17 cellular contexts compared by ENCODE assay signal in the genomic region with DNA sequence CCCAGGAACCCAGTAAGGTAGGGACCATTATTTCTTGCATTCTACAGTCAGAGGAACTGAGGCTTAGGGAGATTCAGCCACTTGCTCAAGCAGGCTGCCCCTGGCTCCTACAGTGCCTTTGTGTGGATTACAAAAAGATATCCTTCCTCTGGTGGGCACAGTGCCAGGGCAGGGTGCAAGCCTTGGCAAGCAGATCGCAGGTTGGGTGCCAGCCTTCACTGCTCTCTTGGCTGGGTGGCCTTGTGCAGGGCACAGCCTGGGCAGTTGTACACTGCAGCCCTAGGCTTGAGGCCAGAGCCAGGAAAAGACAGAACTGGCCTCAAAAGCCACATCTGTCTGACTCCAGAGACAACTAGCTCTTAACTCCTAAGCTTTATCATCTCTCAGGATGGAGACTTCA. TPM values are rescaled to one million over a fixed set of nuclear protein-coding genes. Genes with fewer than 3 reads are reported as not detected.
DNase-seq lines count a peak whose midpoint lies in the region; ATAC-seq and TF ChIP-seq lines count a peak whose summit lies in the region.
"Had no signal": no experiment of that assay in that cellular context is flagged by ENCODE, and none has a peak within 500 bp of the region (broad histone marks: within the 10 kb centered on the region; RNA-seq: fewer than 3 reads in every experiment).

No MANE protein-coding gene starts in this region.

- no peak overlapping the region for H3K27ac ChIP-seq in CD8-positive, alpha-beta T cell (ENCODE audit: low read depth, low read length)
- H3K27ac ChIP-seq in mesenchymal stem cell (ENCODE audit: low read length, poor library complexity, severe bottlenecking): no peak overlapping the region
- H3K27ac ChIP-seq: 22Rv1, adrenal gland, HL-60 had no signal

- no peaks in the 10 kb centered on the region for H3K27me3 Mint-ChIP-seq in CD8-positive, alpha-beta T cell (ENCODE audit: low read depth)
- no peaks in the 10 kb centered on the region for H3K27me3 Mint-ChIP-seq in activated T-helper 2 cell treated with anti-CD3 and anti-CD28 coated beads, Interferon-gamma antibody, Interleukin-2, Interleukin-4, amounts not matched to agents 10 μg/mL and 5 μg/mL and 100 μg/mL, durations not matched to agents 14 hours and 24 hours and 36 hours (ENCODE audit: low read depth)

- peak overlapping the region; percentile 97 to 99 for H3K18ac ChIP-seq in mesenchymal stem cell (ENCODE audit: low read depth in 1 of 2, low read length in 2 of 2)

- intact Hi-C loops in CD8-positive, alpha-beta T cell (cut with DNase I, micrococcal nuclease): loop anchor here in 1 of 2 experiments (5.0 kb wide), 1 partner anchor 70 kb away; a partner anchor contains a TSS
- intact Hi-C loops in activated T-helper 2 cell treated with anti-CD3 and anti-CD28 coated beads, Interferon-gamma antibody, Interleukin-2, Interleukin-4, amounts not matched to agents 10 μg/mL and 5 μg/mL and 100 μg/mL, durations not matched to agents 14 hours and 24 hours and 36 hours (cut with micrococcal nuclease): loop anchor here (5.0 to 10.0 kb wide), 3 partner anchors 683 to 1735 kb away; a partner anchor contains a TSS

- H2BK12ac ChIP-seq in mesenchymal stem cell (ENCODE audit: low read length in 2 of 2): peak overlapping the region; percentile 100

- no peak for ATAC-seq in CD8-positive, alpha-beta T cell

- H3K4me1 ChIP-seq in CD8-positive, alpha-beta T cell (ENCODE audit: insufficient read depth, low read length): peaks cover 85% of the 10 kb centered on the region
- peaks cover 9% of the 10 kb centered on the region for H3K4me1 ChIP-seq in mesenchymal stem cell (ENCODE audit: control insufficient read depth, insufficient read depth, low read depth, low read length)
- H3K4me1 ChIP-seq: adrenal gland, Caco-2 had no signal

- peak overlapping the region; percentile 99 for H4K91ac ChIP-seq in mesenchymal stem cell (ENCODE audit: low read length)

- 100% methylated on average over 1 of the region's 1 CpG for WGBS in mesenchymal stem cell

- CTCF ChIA-PET in CD8-positive, alpha-beta T cell (lab: Charles Lee): interaction anchor here (1.6 kb wide), 1 partner anchor 11 kb away, joined by 4 read pairs; no protein-coding TSS in a partner anchor

- H3K9me3 Mint-ChIP-seq in CD8-positive, alpha-beta T cell: no peaks in the 10 kb centered on the region
- no peaks in the 10 kb centered on the region for H3K9me3 Mint-ChIP-seq in activated T-helper 2 cell treated with anti-CD3 and anti-CD28 coated beads, Interferon-gamma antibody, Interleukin-2, Interleukin-4, amounts not matched to agents 10 μg/mL and 5 μg/mL and 100 μg/mL, durations not matched to agents 14 hours and 24 hours and 36 hours

- POLR2A ChIA-PET in CD8-positive, alpha-beta T cell (lab: Charles Lee): interaction anchor here (2.7 kb wide), 1 partner anchor 14 kb away, joined by 14 read pairs; a partner anchor contains a TSS

- H3K23ac ChIP-seq in mesenchymal stem cell (ENCODE audit: low read length in 2 of 2): peak overlapping the region in 1 of 2 experiments; percentile 74

- no peak overlapping the region for H3K4me3 Mint-ChIP-seq in CD8-positive, alpha-beta T cell
- no peak overlapping the region for H3K4me3 Mint-ChIP-seq in activated T-helper 2 cell treated with anti-CD3 and anti-CD28 coated beads, Interferon-gamma antibody, Interleukin-2, Interleukin-4, amounts not matched to agents 10 μg/mL and 5 μg/mL and 100 μg/mL, durations not matched to agents 14 hours and 24 hours and 36 hours (ENCODE audit: low read depth)

- no peak for TF ChIP-seq CTCF in CD8-positive, alpha-beta T cell (IDR thresholded peaks at IDR 0.05)
- no peak for TF ChIP-seq CTCF in GM13977 (IDR thresholded peaks at IDR 0.05; ENCODE audit: extremely low read depth, insufficient read depth, missing control alignments)

- H3K4me2 ChIP-seq in mesenchymal stem cell (ENCODE audit: low read length, poor library complexity, severe bottlenecking): no peak overlapping the region

- H3K4me1 Mint-ChIP-seq in CD8-positive, alpha-beta T cell (ENCODE audit: low read depth): peaks cover 99% of the 10 kb centered on the region
- H3K4me1 Mint-ChIP-seq in activated T-helper 2 cell treated with anti-CD3 and anti-CD28 coated beads, Interferon-gamma antibody, Interleukin-2, Interleukin-4, amounts not matched to agents 10 μg/mL and 5 μg/mL and 100 μg/mL, durations not matched to agents 14 hours and 24 hours and 36 hours (ENCODE audit: low read depth): peaks cover 95% of the 10 kb centered on the region

- in situ Hi-C loops in GM13977 (cut with MboI; ENCODE audit: low pct_unique_long_range_greater_than_20kb, low sequenced_read_pairs, unreplicated experiment): no loop called here

- H2BK5ac ChIP-seq in mesenchymal stem cell (ENCODE audit: low read depth, low read length, poor library complexity, severe bottlenecking): no peak overlapping the region

- peak overlapping the region; percentile 73 for H2BK15ac ChIP-seq in mesenchymal stem cell (ENCODE audit: low read depth, poor library complexity, severe bottlenecking)

- H3K4ac ChIP-seq in mesenchymal stem cell (ENCODE audit: low read depth in 1 of 2, low read length in 2 of 2): peak overlapping the region; percentile 62 to 99

- H3K14ac ChIP-seq in mesenchymal stem cell (ENCODE audit: low read length in 2 of 2): peak overlapping the region in 1 of 2 experiments; percentile 95

- peak overlapping the region; percentile 92 for H4K8ac ChIP-seq in mesenchymal stem cell (ENCODE audit: low read length)

- H3K9me3 ChIP-seq in CD8-positive, alpha-beta T cell (ENCODE audit: low read length): no peaks in the 10 kb centered on the region
- no peaks in the 10 kb centered on the region for H3K9me3 ChIP-seq in mesenchymal stem cell (ENCODE audit: control insufficient read depth, low read length)
- H3K9me3 ChIP-seq: adrenal gland, Caco-2 had no signal

- peaks cover 18% of the 10 kb centered on the region for H3K36me3 ChIP-seq in CD8-positive, alpha-beta T cell (ENCODE audit: insufficient read depth, low read length)
- H3K36me3 ChIP-seq in mesenchymal stem cell (ENCODE audit: control insufficient read depth in 1 of 2, insufficient read depth in 2 of 2, low read depth in 1 of 2, low read length in 2 of 2): no peaks in the 10 kb centered on the region
- H3K36me3 ChIP-seq: adrenal gland had no signal

- peak; percentile 34 for DNase-seq in NCI-H1105 treated with DMSO at 0.1 percent for 48 hours (lab: John Stamatoyannopoulos, UW)
- no peak for DNase-seq in NCI-H1105 (lab: John Stamatoyannopoulos, UW)
- DNase-seq in CD8-positive, alpha-beta T cell: no peak
- DNase-seq in activated T-helper 2 cell treated with anti-CD3 and anti-CD28 coated beads, Interferon-gamma antibody, Interleukin-2, Interleukin-4, amounts not matched to agents 10 μg/mL and 5 μg/mL and 100 μg/mL, durations not matched to agents 14 hours and 24 hours and 36 hours (ENCODE audit: low spot score): no peak
- DNase-seq in mesenchymal stem cell: no peak
- no peak for DNase-seq in GDM1 (lab: John Stamatoyannopoulos, UW)
- no peak for DNase-seq in GM13977 (ENCODE audit: low spot score)
- DNase-seq in islet precursor cell: no peak
- DNase-seq: Caco-2; H7; NCI-H2081 treated with DMSO at 0.1 percent for 48 hours; NK-92 treated with Interleukin-12 subunit alpha and Interleukin-12 subunit beta, amount 100 ng/mL, for 24 hours; SHP77; stimulated activated CD4-positive, alpha-beta T cell treated with anti-CD3 and anti-CD28 coated beads, Interleukin-2, amount 100 ng/mL, for 48 hours had no signal

- no peak overlapping the region for H2AFZ ChIP-seq in mesenchymal stem cell (ENCODE audit: low read depth, low read length)

- H3K79me1 ChIP-seq in mesenchymal stem cell (replicated peaks; ENCODE audit: low read length, poor library complexity, severe bottlenecking): peaks cover 4% of the 10 kb centered on the region

- H3K27me3 ChIP-seq in CD8-positive, alpha-beta T cell (ENCODE audit: insufficient read depth, low read length): no peaks in the 10 kb centered on the region
- no peaks in the 10 kb centered on the region for H3K27me3 ChIP-seq in mesenchymal stem cell (ENCODE audit: control insufficient read depth in 1 of 2, insufficient read depth in 1 of 2, low read length in 2 of 2)
- H3K27me3 ChIP-seq: adrenal gland had no signal

- H3K9ac ChIP-seq in mesenchymal stem cell (ENCODE audit: low read length): no peak overlapping the region

- H3K4me3 ChIP-seq in CD8-positive, alpha-beta T cell (ENCODE audit: low read depth, low read length): no peak overlapping the region
- no peak overlapping the region for H3K4me3 ChIP-seq in mesenchymal stem cell (ENCODE audit: insufficient read depth in 1 of 2, low read depth in 1 of 2, low read length in 2 of 2)
- H3K4me3 ChIP-seq: adrenal gland had no signal

- no peak overlapping the region for H2AK5ac ChIP-seq in mesenchymal stem cell (ENCODE audit: low read length, severe bottlenecking)

- peaks cover 77% of the 10 kb centered on the region for H3K36me3 Mint-ChIP-seq in CD8-positive, alpha-beta T cell
- H3K36me3 Mint-ChIP-seq in activated T-helper 2 cell treated with anti-CD3 and anti-CD28 coated beads, Interferon-gamma antibody, Interleukin-2, Interleukin-4, amounts not matched to agents 10 μg/mL and 5 μg/mL and 100 μg/mL, durations not matched to agents 14 hours and 24 hours and 36 hours (ENCODE audit: low read depth): peaks cover 86% of the 10 kb centered on the region

- H2BK120ac ChIP-seq in mesenchymal stem cell (ENCODE audit: low read depth, low read length): peak overlapping the region; percentile 93

- peak overlapping the region; percentile 74 for H3K27ac Mint-ChIP-seq in CD8-positive, alpha-beta T cell
- peak overlapping the region; percentile 62 for H3K27ac Mint-ChIP-seq in activated T-helper 2 cell treated with anti-CD3 and anti-CD28 coated beads, Interferon-gamma antibody, Interleukin-2, Interleukin-4, amounts not matched to agents 10 μg/mL and 5 μg/mL and 100 μg/mL, durations not matched to agents 14 hours and 24 hours and 36 hours

RNA-seq across cellular contexts. Expression of a gene that starts 15.0 kb away (rescaled TPM):
- 100 to 1,000 TPM; 194 to 197 TPM for total RNA-seq in CD8-positive, alpha-beta T cell
- total RNA-seq in activated T-helper 2 cell treated with anti-CD3 and anti-CD28 coated beads, Interferon-gamma antibody, Interleukin-2, Interleukin-4, amounts not matched to agents 10 μg/mL and 5 μg/mL and 100 μg/mL, durations not matched to agents 14 hours and 24 hours and 36 hours: 217 and 246 TPM in 2 replicates
- polyA plus RNA-seq in mesenchymal stem cell (2013, experiment 1 of 2): 1.5 TPM
- polyA plus RNA-seq in mesenchymal stem cell (2013, experiment 2 of 2): 1.2 TPM
